8 cellular contexts compared by ENCODE assay signal in genomic region chr1:218350909-218351616, GRCh38. TPM values are rescaled to one million over a fixed set of nuclear protein-coding genes. Genes with fewer than 3 reads are reported as not detected.
DNase-seq lines count a peak whose midpoint lies in the region; ATAC-seq and TF ChIP-seq lines count a peak whose summit lies in the region.

No MANE protein-coding gene starts in this region.

- no peak for TF ChIP-seq CTCF in activated CD8-positive, alpha-beta T cell treated with anti-CD3 and anti-CD28 coated beads for 36 hours (IDR thresholded peaks at IDR 0.05)
- no peak for TF ChIP-seq CTCF in left lung (IDR thresholded peaks at IDR 0.05)
- no peak for TF ChIP-seq CTCF in omental fat pad (IDR thresholded peaks at IDR 0.05)

- H3K27me3 Mint-ChIP-seq in activated CD8-positive, alpha-beta T cell treated with anti-CD3 and anti-CD28 coated beads for 36 hours = peaks cover 34% of the 10 kb centered on the region

- H3K4me3 ChIP-seq in left lung = peak overlapping the region; percentile 5 to 20

- peaks cover 34% of the 10 kb centered on the region for H3K4me1 Mint-ChIP-seq in activated CD8-positive, alpha-beta T cell treated with anti-CD3 and anti-CD28 coated beads for 36 hours (ENCODE audit: low read depth)

- H3K27ac Mint-ChIP-seq in activated CD8-positive, alpha-beta T cell treated with anti-CD3 and anti-CD28 coated beads for 36 hours = no peak overlapping the region

- POLR2A ChIA-PET in activated CD8-positive, alpha-beta T cell treated with anti-CD3 and anti-CD28 coated beads for 36 hours (lab: Charles Lee) = no interaction called here

- CTCF ChIA-PET in activated CD8-positive, alpha-beta T cell treated with anti-CD3 and anti-CD28 coated beads for 36 hours (lab: Charles Lee) = no interaction called here

- ATAC-seq in GM19035 (IDR thresholded peaks at IDR 0.05; ENCODE audit: unreplicated experiment) (peak; percentile 26), HG03064 (IDR thresholded peaks at IDR 0.05; ENCODE audit: low read depth, unreplicated experiment) (peak; percentile 34), left lung (no peak), HG03025 (IDR thresholded peaks at IDR 0.05; ENCODE audit: low FRiP score, unreplicated experiment) (no peak), omental fat pad (ENCODE audit: low FRiP score) (no peak)
- peak; percentile 25 for ATAC-seq in activated CD8-positive, alpha-beta T cell treated with anti-CD3 and anti-CD28 coated beads for 36 hours

- peak overlapping the region; percentile 42 to 71 for H3K27ac ChIP-seq in left lung

- no peaks in the 10 kb centered on the region for H3K36me3 Mint-ChIP-seq in activated CD8-positive, alpha-beta T cell treated with anti-CD3 and anti-CD28 coated beads for 36 hours (ENCODE audit: low read depth)

- no peaks in the 10 kb centered on the region for H3K9me3 ChIP-seq in left lung

- no peaks in the 10 kb centered on the region for H3K9me3 Mint-ChIP-seq in activated CD8-positive, alpha-beta T cell treated with anti-CD3 and anti-CD28 coated beads for 36 hours

- no peaks in the 10 kb centered on the region for H3K36me3 ChIP-seq in left lung

- peaks cover 4 to 34% of the 10 kb centered on the region in 2 donors for H3K4me1 ChIP-seq in left lung

- intact Hi-C loops in activated CD8-positive, alpha-beta T cell treated with anti-CD3 and anti-CD28 coated beads for 36 hours (cut with micrococcal nuclease) = loop anchor here (1.0 kb wide), 1 partner anchor 26 kb away; no protein-coding TSS in a partner anchor
- intact Hi-C loops in left lung (cut with DNase I) = no loop called here

- peak overlapping the region; percentile 65 for H3K4me3 Mint-ChIP-seq in activated CD8-positive, alpha-beta T cell treated with anti-CD3 and anti-CD28 coated beads for 36 hours

- no peak for DNase-seq in activated CD8-positive, alpha-beta T cell treated with anti-CD3 and anti-CD28 coated beads for 36 hours
- DNase-seq in left lung = no peak
- DNase-seq in NCI-H69 (lab: John Stamatoyannopoulos, UW) = no peak
- no peak for DNase-seq in omental fat pad (ENCODE audit: low spot score)
- no peak for DNase-seq in HK-2 (ENCODE audit: unreplicated experiment)

- peaks cover 0 to 26% of the 10 kb centered on the region in 2 donors for H3K27me3 ChIP-seq in left lung

RNA-seq across cellular contexts. Expression of gene TGFB2, which starts 5.9 kb away (rescaled TPM):
- total RNA-seq in activated CD8-positive, alpha-beta T cell treated with anti-CD3 and anti-CD28 coated beads for 36 hours = not detected
- 10 to 100 TPM in 1 of 2 donors, 1 to 10 TPM in 1; 9.8 to 22.0 TPM for total RNA-seq in left lung
- 1 to 10 TPM; 3.1 to 9.1 (median 4.1) TPM for total RNA-seq in omental fat pad

Comparison
In these comparisons a context has a peak if more than half of its experiments do, and no peak if none do; other contexts are left out.
1. ATAC-seq: peak in GM19035 (single experiment), HG03064 (single experiment) and activated CD8-positive, alpha-beta T cell treated with anti-CD3 and anti-CD28 coated beads for 36 hours (single experiment); none in left lung (single experiment), HG03025 (single experiment) and omental fat pad (single experiment).